8 cellular contexts compared by ENCODE assay signal in genomic region chr19:50025794-50026549, GRCh38. TPM values are rescaled to one million over a fixed set of nuclear protein-coding genes. Genes with fewer than 3 reads are reported as not detected.
DNase-seq lines count a peak whose midpoint lies in the region; ATAC-seq and TF ChIP-seq lines count a peak whose summit lies in the region.

TSS of gene ZNF473 (plus strand) at chr19:50026005. CDS start at chr19:50031083, 5,078 bp downstream.

- H3K4me1 ChIP-seq in heart left ventricle, result peaks cover 0 to 38% (median 24%) of the 10 kb centered on the region in 12 donors

- peaks cover 30% of the 10 kb centered on the region for H3K4me1 Mint-ChIP-seq in activated naive CD8-positive, alpha-beta T cell treated with anti-CD3 and anti-CD28 coated beads for 36 hours
- H3K4me1 Mint-ChIP-seq in progenitor cell of endocrine pancreas (ENCODE audit: low read depth), result peaks cover 13% of the 10 kb centered on the region

- peak within 1 kb of the TSS; percentile 94 for H3K4me3 ChIP-seq in H7 (ENCODE audit: insufficient read depth, low read depth, low read length)
- peak within 1 kb of the TSS; percentile 91 for H3K4me3 ChIP-seq in MG63
- peak within 1 kb of the TSS; percentile 73 to 100 (median 94) for H3K4me3 ChIP-seq in heart left ventricle

- H3K27me3 Mint-ChIP-seq in activated naive CD8-positive, alpha-beta T cell treated with anti-CD3 and anti-CD28 coated beads for 36 hours, result peaks cover 4% of the 10 kb centered on the region
- no peaks in the 10 kb centered on the region for H3K27me3 Mint-ChIP-seq in progenitor cell of endocrine pancreas

- H3K27ac Mint-ChIP-seq in activated naive CD8-positive, alpha-beta T cell treated with anti-CD3 and anti-CD28 coated beads for 36 hours, result peak within 1 kb of the TSS; percentile 98
- H3K27ac Mint-ChIP-seq in progenitor cell of endocrine pancreas, result peak within 1 kb of the TSS; percentile 98

- H3K27me3 ChIP-seq in H7 (ENCODE audit: control insufficient read depth, insufficient read depth, low read length) (no peaks in the 10 kb centered on the region), MG63 (no peaks in the 10 kb centered on the region), heart left ventricle (no peaks in the 10 kb centered on the region)

- H3K27ac ChIP-seq in heart left ventricle, result peak within 1 kb of the TSS; percentile 69 to 97 (median 93)

- TF ChIP-seq CTCF in heart left ventricle (IDR thresholded peaks at IDR 0.05), result no peak
- no peak for TF ChIP-seq CTCF in progenitor cell of endocrine pancreas (IDR thresholded peaks at IDR 0.05; ENCODE audit: unreplicated experiment)

- peaks cover 21% of the 10 kb centered on the region for H3K36me3 Mint-ChIP-seq in activated naive CD8-positive, alpha-beta T cell treated with anti-CD3 and anti-CD28 coated beads for 36 hours
- peaks cover 3% of the 10 kb centered on the region for H3K36me3 Mint-ChIP-seq in progenitor cell of endocrine pancreas (ENCODE audit: insufficient read depth)

- H3K36me3 ChIP-seq in H7 (replicated peaks; ENCODE audit: control insufficient read depth, insufficient read depth, low read length) (peaks cover 4% of the 10 kb centered on the region), MG63 (peaks cover 42% of the 10 kb centered on the region), heart left ventricle (peaks cover 0 to 22% (median 6%) of the 10 kb centered on the region in 9 donors)

- H3K9me3 ChIP-seq in MG63, result 0 out of 2 replicates have a peak, but pooled peaks cover 6% of the 10 kb centered on the region
- H3K9me3 ChIP-seq in heart left ventricle, result no peaks in the 10 kb centered on the region

- peaks cover 8% of the 10 kb centered on the region for H3K9me3 Mint-ChIP-seq in activated naive CD8-positive, alpha-beta T cell treated with anti-CD3 and anti-CD28 coated beads for 36 hours
- H3K9me3 Mint-ChIP-seq in progenitor cell of endocrine pancreas (ENCODE audit: low read depth), result no peaks in the 10 kb centered on the region

- 9 to 15% (median 11%) methylated on average over 39 to 45 of the region's 45 CpGs for WGBS in heart left ventricle, 4 donors

- ATAC-seq in heart left ventricle, result peak; percentile 89 to 93 (median 92)

- peak within 1 kb of the TSS; percentile 95 for H3K4me3 Mint-ChIP-seq in activated naive CD8-positive, alpha-beta T cell treated with anti-CD3 and anti-CD28 coated beads for 36 hours
- peak within 1 kb of the TSS; percentile 98 for H3K4me3 Mint-ChIP-seq in progenitor cell of endocrine pancreas (ENCODE audit: low read depth)

- DNase-seq in GM03348 (ENCODE audit: low spot score) (peak; percentile 92), H7 (peak; percentile 91), MG63 (peak; percentile 97), SKM-1 treated with dmso at 0.1 percent for 144 hours (lab: John Stamatoyannopoulos, UW; ENCODE audit: unreplicated experiment) (peak; percentile 80), heart left ventricle (peak; percentile 94 to 96 (median 96)), progenitor cell of endocrine pancreas (ENCODE audit: low spot score, unreplicated experiment) (peak; percentile 73), ureter (ENCODE audit: low spot score) (peak; percentile 93)
- DNase-seq in activated naive CD8-positive, alpha-beta T cell treated with anti-CD3 and anti-CD28 coated beads for 36 hours, result peak; percentile 89

- TF ChIP-seq POLR2A in heart left ventricle (IDR thresholded peaks at IDR 0.05), result peak in 1 of 2 donors; percentile 69

- intact Hi-C loops in heart left ventricle (cut with DNase I), result loop anchor here in 1 of 10 donors (10.0 kb wide), 1 partner anchor 489 kb away; the partner anchor contains the start of genes ASPDH and JOSD2

RNA-seq across cellular contexts. Expression of gene ZNF473, which starts in this region (rescaled TPM):
- total RNA-seq in H7 (2014; rRNA removed; shearing (Covaris generic)), result 6.8 and 8.2 TPM in 2 replicates
- 11.4 and 12.0 TPM in 2 replicates for total RNA-seq in MG63 (2014; rRNA removed; shearing (Covaris generic); ENCODE audit: low replicate concordance)
- 1 to 10 TPM; 8.1 to 9.1 TPM for total RNA-seq in activated naive CD8-positive, alpha-beta T cell treated with anti-CD3 and anti-CD28 coated beads for 36 hours
- total RNA-seq in heart left ventricle (1 to 10 TPM; 2.3 to 6.5 (median 3.9) TPM), progenitor cell of endocrine pancreas (15.5 TPM in 2 replicates), ureter (12.0 TPM)
- 1 to 10 TPM; 1.6 to 2.6 TPM for polyA plus RNA-seq in heart left ventricle

Comparison
In these comparisons a context has a peak if more than half of its experiments do, and no peak if none do; other contexts are left out.
1. Peak in every context shown above with its lines: DNase-seq, ATAC-seq, H3K4me3 ChIP-seq and H3K27ac ChIP-seq.